In the genomic region with DNA sequence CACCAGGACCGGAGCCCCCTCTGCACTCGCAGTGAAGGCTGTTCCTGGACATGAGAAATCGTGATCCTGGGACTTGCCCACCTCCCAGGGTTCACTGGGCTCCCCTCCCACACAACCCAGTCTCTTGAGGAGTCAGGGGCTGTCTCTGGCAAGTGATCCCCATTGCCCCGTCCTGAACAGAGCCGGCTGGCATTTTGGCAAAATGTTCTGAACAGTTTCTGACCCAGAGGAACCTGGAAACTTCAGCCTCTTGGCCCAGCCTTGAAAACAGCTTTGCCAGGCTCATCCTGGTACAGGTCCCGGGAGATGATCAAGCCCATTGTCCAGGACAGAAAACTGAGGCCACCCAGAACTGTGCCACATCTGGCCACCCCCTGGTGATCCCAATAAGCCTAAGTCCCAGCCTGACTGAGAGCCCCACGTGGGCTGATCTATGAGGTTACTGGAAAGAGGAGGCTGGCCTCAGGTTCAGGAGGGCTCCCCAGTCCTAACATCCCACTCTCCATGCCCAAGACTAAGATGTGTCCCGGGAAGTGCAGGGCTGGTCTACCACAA, we compare ENCODE assay signal across 18 cellular contexts.
DNase-seq lines count a peak whose midpoint lies in the region; ATAC-seq, FAIRE-seq and TF ChIP-seq lines count a peak whose summit lies in the region.
"Had no signal": no experiment of that assay in that cellular context is flagged by ENCODE, and none has a peak within 500 bp of the region (broad histone marks: within the 10 kb centered on the region; RNA-seq: fewer than 3 reads in every experiment).

No MANE protein-coding gene starts in this region.

- 4% methylated on average over 8 of the region's 8 CpGs for WGBS in HepG2 (ENCODE audit: low lambda C conversion rate)

- no peak for TF ChIP-seq EP300 in HepG2 (IDR thresholded peaks at IDR 0.05; ENCODE audit: low read depth in 2 of 2, low read length in 2 of 2)
- no peak for TF ChIP-seq EP300 in HepG2 (CRISPR knock-in tag; IDR thresholded peaks at IDR 0.05; ENCODE audit: borderline replicate concordance)

- no peak overlapping the region for H3K9ac ChIP-seq in HepG2 (ENCODE audit: insufficient read depth, low read depth, low read length)
- H3K9ac ChIP-seq: BLaER1 treated with 17β-estradiol and CSF1 and Interleukin-3, amounts not matched to agents 10 nM and 100 nM had no signal

- TF ChIP-seq POLR2A in HepG2 (IDR thresholded peaks at IDR 0.05; ENCODE audit: insufficient read depth in 1 of 2, low read depth in 2 of 2, low read length in 2 of 2), result no peak

- POLR2A ChIA-PET in HepG2 (lab: Yijun Ruan, JAX), result no interaction called here

- in situ Hi-C loops in HepG2 (cut with HindIII; ENCODE audit: extremely low pct_ligation_motif_present, low pct_unique_long_range_greater_than_20kb), result no loop called here

- H3K4me2 ChIP-seq in HepG2 (ENCODE audit: low read depth, low read length), result no peak overlapping the region

- H3K4me1 ChIP-seq in HepG2 (ENCODE audit: insufficient read depth, low read length), result no peaks in the 10 kb centered on the region

- no peak overlapping the region for H3K27ac ChIP-seq in HepG2 (ENCODE audit: extremely low read length, insufficient read depth, low read length)

- no peaks in the 10 kb centered on the region for H3K79me2 ChIP-seq in HepG2 (ENCODE audit: insufficient read depth, low read length)

- no peaks in the 10 kb centered on the region for H4K20me1 ChIP-seq in HepG2 (ENCODE audit: insufficient read depth, low read length)
- H4K20me1 ChIP-seq: BLaER1 treated with 17β-estradiol and CSF1 and Interleukin-3, amounts not matched to agents 10 nM and 100 nM had no signal

- H3K27me3 ChIP-seq in HepG2 (ENCODE audit: control insufficient read depth in 1 of 2, insufficient read depth in 2 of 2, low read length in 2 of 2), result peaks cover 0 to 1% of the 10 kb centered on the region in 2 experiments; a peak in 1 of 5 replicates
- H3K27me3 ChIP-seq: BLaER1 treated with 17β-estradiol and CSF1 and Interleukin-3, amounts not matched to agents 10 nM and 100 nM had no signal

- FAIRE-seq in HepG2 (lab: Jason Lieb, UNC), result no peak
- FAIRE-seq: GM12878, H1 had no signal

- CTCF ChIA-PET in HepG2 (lab: Yijun Ruan, JAX; ENCODE audit: low intra/inter-chr PET ratio, low total read pairs), result no interaction called here

- no TSS peak for BruUV-seq in HepG2 (replicated peaks; lab: Mats Ljungman, UMichigan)

- no peak for TF ChIP-seq CTCF in HepG2 (CRISPR knock-in tag; IDR thresholded peaks at IDR 0.05)

- DNase-seq in Right ventricle myocardium superior, result peak; percentile 11
- no peak for DNase-seq in cardiac septum (ENCODE audit: low spot score)
- DNase-seq in HepG2 (ENCODE audit: low spot score), result no peak
- DNase-seq in posterior vena cava (ENCODE audit: low spot score), result peak; percentile 30
- no peak for DNase-seq in NK-92 (lab: John Stamatoyannopoulos, UW; ENCODE audit: unreplicated experiment)
- no peak for DNase-seq in SHP77 (lab: John Stamatoyannopoulos, UW)
- DNase-seq: CD8-positive, alpha-beta memory T cell; COR-L47; DMS 273 treated with DMSO at 0.1 percent for 48 hours; DMS53; DND-41; EL; H9; IMR-90 had no signal

- intact Hi-C loops in Right ventricle myocardium superior (cut with DNase I) (no loop called here), cardiac septum (cut with DNase I) (no loop called here), HepG2 (cut with micrococcal nuclease; ENCODE audit: unreplicated experiment) (no loop called here), posterior vena cava (cut with DNase I) (no loop called here)

- H3K36me3 ChIP-seq in HepG2 (replicated peaks in 1 of 2; ENCODE audit: control insufficient read depth in 1 of 2, insufficient read depth in 2 of 2, low read length in 2 of 2), result no peaks in the 10 kb centered on the region

- H3K4me3 ChIP-seq in HepG2 (replicated peaks in 1 of 3; ENCODE audit: insufficient read depth in 1 of 3, low read depth in 2 of 3, low read length in 3 of 3), result no peak overlapping the region
- H3K4me3 ChIP-seq: BLaER1 treated with 17β-estradiol and CSF1 and Interleukin-3, amounts not matched to agents 10 nM and 100 nM; GM12878 had no signal

- peaks cover 29% of the 10 kb centered on the region for H3K9me3 ChIP-seq in HepG2 (ENCODE audit: low read length)

- no peak overlapping the region for H2AFZ ChIP-seq in HepG2 (ENCODE audit: low read length)

- ATAC-seq in Right ventricle myocardium superior (ENCODE audit: poor library complexity) (no peak), HepG2 (no peak), GM21423 (IDR thresholded peaks at IDR 0.05; ENCODE audit: unreplicated experiment) (no peak)
- ATAC-seq: GM12878 had no signal

- no peak for TF ChIP-seq RAD21 in HepG2 (CRISPR knock-in tag; IDR thresholded peaks at IDR 0.05)

TF ChIP-seq in HepG2, 621 proteins besides CTCF, POLR2A, EP300 and RAD21:
- TF ChIP-seq NAIF1 (CRISPR knock-in tag; IDR thresholded peaks at IDR 0.05; ENCODE audit: borderline replicate concordance), result no peak
- TF ChIP-seq ZFP62 (CRISPR knock-in tag; IDR thresholded peaks at IDR 0.05), result no peak
- peak; percentile 45; the same call in 1 of the 2 replicates for TF ChIP-seq ZNF629 (CRISPR knock-in tag; conservative IDR thresholded peaks at IDR 0.05)

Comparison
In these comparisons a context has a peak if more than half of its experiments do, and no peak if none do; other contexts are left out.
1. DNase-seq: peak in Right ventricle myocardium superior (single experiment) and posterior vena cava (single experiment); none in cardiac septum (single experiment), HepG2 (single experiment), NK-92 (single experiment) and SHP77 (0 of 2).